ENCODE assay signal across 8 cellular contexts in genomic region chr2:99066602-99067001, GRCh38.
A peak's percentile ranks its signal among the peaks of the same experiment; 100 is the strongest.
DNase-seq lines count a peak whose midpoint lies in the region; ATAC-seq, FAIRE-seq and TF ChIP-seq lines count a peak whose summit lies in the region.

No MANE protein-coding gene starts in this region.

- peak overlapping the region; percentile 63 for H3K4me2 ChIP-seq in HepG2 (ENCODE audit: low read depth, low read length)

- no peaks in the 10 kb centered on the region for H3K9me3 Mint-ChIP-seq in CD14-positive monocyte

- no peaks in the 10 kb centered on the region for H3K36me3 Mint-ChIP-seq in CD14-positive monocyte

- H3K27ac Mint-ChIP-seq in CD14-positive monocyte = no peak overlapping the region

- peaks cover 6% of the 10 kb centered on the region for H3K4me1 Mint-ChIP-seq in CD14-positive monocyte

- H3K4me1 ChIP-seq in HepG2 (ENCODE audit: insufficient read depth, low read length) = peaks cover 15% of the 10 kb centered on the region

- FAIRE-seq in HepG2 (lab: Jason Lieb, UNC) = peak; percentile 48

- no peak for TF ChIP-seq CTCF in GM20000 (IDR thresholded peaks at IDR 0.05; ENCODE audit: extremely low read depth, missing control alignments)
- TF ChIP-seq CTCF in brain microvascular endothelial cell (IDR thresholded peaks at IDR 0.05; ENCODE audit: low read depth, low read length, missing control alignments) = peak; percentile 80
- peak; percentile 73 for TF ChIP-seq CTCF in HepG2 (CRISPR knock-in tag; IDR thresholded peaks at IDR 0.05)
- no peak for TF ChIP-seq CTCF in CD14-positive monocyte (IDR thresholded peaks at IDR 0.05)

- BruUV-seq in HepG2 (replicated peaks; lab: Mats Ljungman, UMichigan) = no TSS peak

- H3K9me3 ChIP-seq in HepG2 (ENCODE audit: low read length) = no peaks in the 10 kb centered on the region

- in situ Hi-C loops in brain microvascular endothelial cell (cut with HindIII; ENCODE audit: low pct_ligation_motif_present, low sequenced_read_pairs) (no loop called here), HepG2 (cut with HindIII; ENCODE audit: extremely low pct_ligation_motif_present, low pct_unique_long_range_greater_than_20kb) (loop anchor here (5.0 kb wide), 2 partner anchors 184 to 419 kb away; no protein-coding TSS in a partner anchor)

- H3K27ac ChIP-seq in brain microvascular endothelial cell (no peak overlapping the region), HepG2 (ENCODE audit: extremely low read length, insufficient read depth, low read length) (no peak overlapping the region)

- 25% methylated on average over 3 of the region's 3 CpGs for WGBS in HepG2 (ENCODE audit: low lambda C conversion rate)

- H3K79me2 ChIP-seq in HepG2 (ENCODE audit: insufficient read depth, low read length) = no peaks in the 10 kb centered on the region

- H3K36me3 ChIP-seq in brain microvascular endothelial cell (replicated peaks) (no peaks in the 10 kb centered on the region), HepG2 (replicated peaks in 1 of 2; ENCODE audit: control insufficient read depth in 1 of 2, insufficient read depth in 2 of 2, low read length in 2 of 2) (no peaks in the 10 kb centered on the region)

- ATAC-seq in HG03457 (IDR thresholded peaks at IDR 0.05; ENCODE audit: unreplicated experiment) (peak; percentile 96), HepG2 (peak; percentile 99)

- TF ChIP-seq EP300 in HepG2 (IDR thresholded peaks at IDR 0.05; ENCODE audit: low read depth in 2 of 2, low read length in 2 of 2) = no peak
- no peak for TF ChIP-seq EP300 in HepG2 (CRISPR knock-in tag; IDR thresholded peaks at IDR 0.05; ENCODE audit: borderline replicate concordance)

- CTCF ChIA-PET in HepG2 (lab: Yijun Ruan, JAX; ENCODE audit: low intra/inter-chr PET ratio, low total read pairs) = interaction anchor here (1.0 to 2.8 kb wide), 4 partner anchors 186 to 654 kb away, joined by 4 to 32 read pairs (median 6); no protein-coding TSS in a partner anchor

- DNase-seq in SKM-1 treated with dmso at 0.1 percent for 144 hours (lab: John Stamatoyannopoulos, UW; ENCODE audit: unreplicated experiment) (peak; percentile 24), SKM-1 (lab: John Stamatoyannopoulos, UW; ENCODE audit: unreplicated experiment) (no peak), GM20000 (ENCODE audit: low spot score) (peak; percentile 55), NOMO-1 treated with DMSO at 0.1 percent for 48 hours (lab: John Stamatoyannopoulos, UW; ENCODE audit: unreplicated experiment) (peak; percentile 73), brain microvascular endothelial cell (peak; percentile 46), HepG2 (ENCODE audit: low spot score) (peak; percentile 64), CD14-positive monocyte (ENCODE audit: low spot score) (no peak)

- TF ChIP-seq RAD21 in HepG2 (CRISPR knock-in tag; IDR thresholded peaks at IDR 0.05) = peak; percentile 48; the same call in 1 of the 2 replicates

- H3K27me3 Mint-ChIP-seq in CD14-positive monocyte (ENCODE audit: low read depth in 3 of 3) = no peaks in the 10 kb centered on the region

- intact Hi-C loops in HepG2 (cut with micrococcal nuclease; ENCODE audit: unreplicated experiment) (loop anchor here (1.0 to 10.0 kb wide), 6 partner anchors 113 to 654 kb away; no protein-coding TSS in a partner anchor), CD14-positive monocyte (cut with micrococcal nuclease) (loop anchor here in 1 of 2 donors (5.0 kb wide), 1 partner anchor 419 kb away; no protein-coding TSS in a partner anchor)

- no peak overlapping the region for H3K4me3 Mint-ChIP-seq in CD14-positive monocyte

- H4K20me1 ChIP-seq in HepG2 (ENCODE audit: insufficient read depth, low read length) = no peaks in the 10 kb centered on the region

- H3K4me3 ChIP-seq in brain microvascular endothelial cell (ENCODE audit: low read depth, low read length) (no peak overlapping the region), HepG2 (replicated peaks in 1 of 3; ENCODE audit: insufficient read depth in 1 of 3, low read depth in 2 of 3, low read length in 3 of 3) (peak overlapping the region; percentile 27 to 51 (median 41); a peak in 5 of 6 replicates)

- H2AFZ ChIP-seq in HepG2 (ENCODE audit: low read length) = peak overlapping the region; percentile 94

- POLR2A ChIA-PET in HepG2 (lab: Yijun Ruan, JAX) = interaction anchor here (1.5 kb wide), 1 partner anchor 89 kb away, joined by 6 read pairs; the partner anchor contains the start of genes LIPT1 and TSGA10

- peak overlapping the region; percentile 33; the same call in 1 of the 2 replicates for H3K9ac ChIP-seq in HepG2 (ENCODE audit: insufficient read depth, low read depth, low read length)

- peaks cover 2% of the 10 kb centered on the region for H3K27me3 ChIP-seq in brain microvascular endothelial cell (replicated peaks)
- H3K27me3 ChIP-seq in HepG2 (ENCODE audit: control insufficient read depth in 1 of 2, insufficient read depth in 2 of 2, low read length in 2 of 2) = no peaks in the 10 kb centered on the region

- no peak for TF ChIP-seq POLR2A in HepG2 (IDR thresholded peaks at IDR 0.05; ENCODE audit: insufficient read depth in 1 of 2, low read depth in 2 of 2, low read length in 2 of 2)

TF ChIP-seq in HepG2, 621 proteins besides CTCF, POLR2A, EP300 and RAD21:
- TF ChIP-seq ZNF644 (CRISPR knock-in tag; IDR thresholded peaks at IDR 0.05; ENCODE audit: low read depth) (0 out of 2 replicates have a peak, but pooled peaks have one; percentile 53), SMC3 (IDR thresholded peaks at IDR 0.05; ENCODE audit: low read length) (peak; percentile 64), ZFX (CRISPR knock-in tag; IDR thresholded peaks at IDR 0.05; ENCODE audit: low read depth) (peak; percentile 29; the same call in 1 of the 2 replicates), HMGXB4 (CRISPR knock-in tag; IDR thresholded peaks at IDR 0.05; ENCODE audit: borderline replicate concordance in 1 of 2, low read depth in 1 of 2) (0 out of 4 replicates have a peak, but pooled peaks of 1 of the 2 experiments have one; percentile 47), ZBTB14 (CRISPR knock-in tag; IDR thresholded peaks at IDR 0.05) (no peak), ZNF883 (CRISPR knock-in tag; IDR thresholded peaks at IDR 0.05; ENCODE audit: not compliant biosample characterization) (no peak), CREBL2 (CRISPR knock-in tag; IDR thresholded peaks at IDR 0.05; ENCODE audit: borderline replicate concordance) (no peak), ZNF430 (CRISPR knock-in tag; IDR thresholded peaks at IDR 0.05) (0 out of 2 replicates have a peak, but pooled peaks have one; percentile 25), SAP130 (CRISPR knock-in tag; IDR thresholded peaks at IDR 0.05; ENCODE audit: low read depth) (peak; percentile 24; the same call in 1 of the 2 replicates), ZFY (CRISPR knock-in tag; IDR thresholded peaks at IDR 0.05) (0 out of 2 replicates have a peak, but pooled peaks have one; percentile 15), STAG1 (CRISPR knock-in tag; IDR thresholded peaks at IDR 0.05) (peak; percentile 71)

Comparison
In these comparisons a context has a peak if more than half of its experiments do, and no peak if none do; other contexts are left out.
1. DNase-seq: peak in SKM-1 treated with dmso at 0.1 percent for 144 hours (single experiment), GM20000 (single experiment), NOMO-1 treated with DMSO at 0.1 percent for 48 hours (single experiment), brain microvascular endothelial cell (single experiment) and HepG2 (single experiment); none in SKM-1 (single experiment) and CD14-positive monocyte (single experiment).
2. CTCF ChIP-seq: peak in brain microvascular endothelial cell (single experiment) and HepG2 (single experiment); none in GM20000 (single experiment) and CD14-positive monocyte (single experiment).